Comparison of ENCODE assay signal across 13 cellular contexts in the genomic region with DNA sequence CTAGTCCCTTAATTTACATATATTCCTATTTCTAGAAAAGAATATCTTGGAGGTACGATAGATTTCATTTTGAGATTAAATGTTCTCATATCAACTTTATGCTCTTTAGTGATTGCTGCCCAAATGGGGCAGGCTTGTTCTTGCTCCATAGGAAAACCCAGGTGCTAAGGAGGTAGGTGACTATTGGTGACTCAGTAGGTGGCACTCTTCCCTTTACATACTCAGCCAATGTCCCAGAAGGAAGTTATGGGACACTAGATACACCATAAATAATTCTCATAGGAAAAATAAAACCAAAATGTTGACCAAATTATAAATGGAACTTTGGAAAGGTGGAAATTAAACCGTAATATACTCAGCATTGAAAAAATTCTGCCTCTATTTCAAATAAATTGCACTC. TPM values are rescaled to one million over a fixed set of nuclear protein-coding genes. Genes with fewer than 3 reads are reported as not detected.
DNase-seq lines count a peak whose midpoint lies in the region; ATAC-seq, FAIRE-seq and TF ChIP-seq lines count a peak whose summit lies in the region.
"Had no signal": no experiment of that assay in that cellular context is flagged by ENCODE, and none has a peak within 500 bp of the region (broad histone marks: within the 10 kb centered on the region; RNA-seq: fewer than 3 reads in every experiment).

No MANE protein-coding gene starts in this region.

- no peak overlapping the region for H3K4me3 Mint-ChIP-seq in H9
- H3K4me3 Mint-ChIP-seq in stimulated activated naive CD8-positive, alpha-beta T cell treated with anti-CD3 and anti-CD28 coated beads, Interleukin-15, amount 100 ng/mL, for 72 hours: no peak overlapping the region

- in situ Hi-C loops in Caki2 (cut with HindIII; ENCODE audit: low pct_unique_long_range_greater_than_20kb, low sequenced_read_pairs) (no loop called here), Panc1 (cut with HindIII; ENCODE audit: low pct_unique_long_range_greater_than_20kb, low sequenced_read_pairs) (no loop called here)

- POLR2A ChIA-PET in Panc1 (lab: Charles Lee): no interaction called here

- H3K18ac ChIP-seq in H9 (ENCODE audit: insufficient read length, low read depth, low read length): no peak overlapping the region

- H3K9me3 ChIP-seq in H9 (ENCODE audit: control insufficient read depth, low read depth, low read length): no peaks in the 10 kb centered on the region
- no peaks in the 10 kb centered on the region for H3K9me3 ChIP-seq in Panc1 (ENCODE audit: control insufficient read depth, insufficient read depth, low read depth, low read length)
- H3K9me3 ChIP-seq in pancreas: no peaks in the 10 kb centered on the region

- no peak overlapping the region for H3K27ac Mint-ChIP-seq in H9
- H3K27ac Mint-ChIP-seq in stimulated activated naive CD8-positive, alpha-beta T cell treated with anti-CD3 and anti-CD28 coated beads, Interleukin-15, amount 100 ng/mL, for 72 hours: no peak overlapping the region

- no peak overlapping the region for H3T11ph ChIP-seq in H9 (ENCODE audit: low read length)

- no peak overlapping the region for H3K4me2 ChIP-seq in H9 (ENCODE audit: insufficient read depth, insufficient read length, low read length)

- H2AFZ ChIP-seq in H9 (ENCODE audit: low read length): no peak overlapping the region

- no peaks in the 10 kb centered on the region for H3K79me2 ChIP-seq in H9 (ENCODE audit: insufficient read depth, low read length)

- CTCF ChIA-PET in Panc1 (lab: Charles Lee): interaction anchor here (0.7 kb wide), 1 partner anchor 238 kb away, joined by 3 read pairs; no protein-coding TSS in a partner anchor

- H2BK15ac ChIP-seq in H9 (ENCODE audit: low read depth, low read length): no peak overlapping the region

- WGBS in H9 (ENCODE audit: extremely low coverage, insufficient read length, low lambda C conversion rate): no CpG with 5 or more reads among the region's 2 CpGs
- WGBS in pancreas, 2 donors: 78 to 88% methylated on average over 2 of the region's 2 CpGs

- peaks cover 28 to 35% of the 10 kb centered on the region in 2 experiments for H3K4me1 Mint-ChIP-seq in H9
- peaks cover 23% of the 10 kb centered on the region for H3K4me1 Mint-ChIP-seq in stimulated activated naive CD8-positive, alpha-beta T cell treated with anti-CD3 and anti-CD28 coated beads, Interleukin-15, amount 100 ng/mL, for 72 hours

- no peak overlapping the region for H3K4me3 ChIP-seq in Panc1 (ENCODE audit: low read depth in 2 of 2, low read length in 2 of 2)
- no peak overlapping the region for H3K4me3 ChIP-seq in pancreas
- H3K4me3 ChIP-seq: cardiac muscle cell had no signal

- H3K27me3 Mint-ChIP-seq in H9 (ENCODE audit: low read depth): peaks cover 86% of the 10 kb centered on the region
- peaks cover 26% of the 10 kb centered on the region for H3K27me3 Mint-ChIP-seq in stimulated activated naive CD8-positive, alpha-beta T cell treated with anti-CD3 and anti-CD28 coated beads, Interleukin-15, amount 100 ng/mL, for 72 hours

- no peak overlapping the region for H3K27ac ChIP-seq in H9 (ENCODE audit: insufficient read length, low read depth, low read length)
- H3K27ac ChIP-seq in Panc1 (ENCODE audit: low read length): no peak overlapping the region
- H3K27ac ChIP-seq in pancreas: no peak overlapping the region
- H3K27ac ChIP-seq: cardiac muscle cell had no signal

- no peak overlapping the region for H3K14ac ChIP-seq in H9 (ENCODE audit: insufficient read depth, low read length)

- H3K4me1 ChIP-seq in H9 (ENCODE audit: insufficient read depth, low read length): peaks cover 6% of the 10 kb centered on the region; the same call in 1 of the 2 replicates
- peaks cover 65% of the 10 kb centered on the region for H3K4me1 ChIP-seq in Panc1 (ENCODE audit: control insufficient read depth, insufficient read depth, low read length)
- H3K4me1 ChIP-seq in pancreas: peaks cover 0 to 4% (median 0%) of the 10 kb centered on the region in 3 donors

- H4K8ac ChIP-seq in H9 (replicated peaks; ENCODE audit: insufficient read length, low read depth, low read length): no peak overlapping the region

- BruUV-seq in Panc1 (replicated peaks; lab: Mats Ljungman, UMichigan): no TSS peak

- no peak overlapping the region for H4K5ac ChIP-seq in H9 (ENCODE audit: insufficient read length, low read depth, low read length)

- H2BK120ac ChIP-seq in H9 (ENCODE audit: low read depth, low read length, poor library complexity, severe bottlenecking): no peak overlapping the region

- H3K79me1 ChIP-seq in H9 (ENCODE audit: insufficient read depth, low read depth, low read length, poor library complexity, severe bottlenecking): no peaks in the 10 kb centered on the region

- no peak overlapping the region for H3K23ac ChIP-seq in H9 (ENCODE audit: insufficient read length, low read depth, low read length)

- H3K36me3 Mint-ChIP-seq in H9 (ENCODE audit: insufficient read depth in 1 of 3, low read depth in 3 of 3): no peaks in the 10 kb centered on the region

- H2AK5ac ChIP-seq in H9 (ENCODE audit: insufficient read length, low read length): no peak overlapping the region

- no peak overlapping the region for H3K56ac ChIP-seq in H9 (ENCODE audit: insufficient read length, low read depth, low read length)

- no peak overlapping the region for H2BK20ac ChIP-seq in H9 (ENCODE audit: low read depth, low read length, poor library complexity, severe bottlenecking)

- no peak overlapping the region for H3K9ac ChIP-seq in H9 (ENCODE audit: extremely low read depth, insufficient read length, low read length)

- no peak overlapping the region for H2BK12ac ChIP-seq in H9 (ENCODE audit: insufficient read length, low read depth, low read length)

- no peak overlapping the region for H3K4ac ChIP-seq in H9 (ENCODE audit: low read depth, low read length)

- intact Hi-C loops in Panc1 (cut with micrococcal nuclease; ENCODE audit: unreplicated experiment) (no loop called here), pancreas (cut with DNase I) (no loop called here)

- no peak overlapping the region for H4K91ac ChIP-seq in H9 (ENCODE audit: insufficient read length, low read depth, low read length)

- no peak for ATAC-seq in Panc1
- ATAC-seq in stimulated activated naive CD8-positive, alpha-beta T cell treated with anti-CD3 and anti-CD28 coated beads, Interleukin-15, amount 100 ng/mL, for 72 hours: no peak
- no peak for ATAC-seq in pancreas

- H3K27me3 ChIP-seq in H9 (ENCODE audit: insufficient read depth, low read length): peaks cover 8% of the 10 kb centered on the region; the same call in 1 of the 2 replicates
- no peaks in the 10 kb centered on the region for H3K27me3 ChIP-seq in Panc1 (ENCODE audit: control insufficient read depth, insufficient read depth, low read length)
- H3K27me3 ChIP-seq in pancreas: peaks cover 0 to 14% (median 0%) of the 10 kb centered on the region in 4 donors

- no peak overlapping the region for H2BK5ac ChIP-seq in H9 (ENCODE audit: insufficient read length, low read length)

- H3K9me3 Mint-ChIP-seq in H9: no peaks in the 10 kb centered on the region; a peak in 1 of 5 replicates
- H3K9me3 Mint-ChIP-seq in stimulated activated naive CD8-positive, alpha-beta T cell treated with anti-CD3 and anti-CD28 coated beads, Interleukin-15, amount 100 ng/mL, for 72 hours: no peaks in the 10 kb centered on the region

- TF ChIP-seq CTCF in H9 (conservative IDR thresholded peaks at IDR 0.05) (peak; percentile 44; the same call in 2 of the 3 replicates), Panc1 (IDR thresholded peaks at IDR 0.05) (peak; percentile 77), pancreas (IDR thresholded peaks at IDR 0.05) (no peak)

- H3K36me3 ChIP-seq in Panc1 (ENCODE audit: control insufficient read depth, insufficient read depth, low read length) (no peaks in the 10 kb centered on the region), pancreas (no peaks in the 10 kb centered on the region)
- H3K36me3 ChIP-seq: cardiac muscle cell had no signal

- peaks cover 3% of the 10 kb centered on the region for H4K20me1 ChIP-seq in H9 (ENCODE audit: control insufficient read depth, insufficient read depth, insufficient read length)

- no peak for FAIRE-seq in pancreas (lab: Jason Lieb, UNC)

- DNase-seq in Caki2 (ENCODE audit: low read depth): peak; percentile 64
- DNase-seq in H9: no peak
- DNase-seq in Panc1 (ENCODE audit: low read depth, low spot score): peak; percentile 38
- peak; percentile 15 for DNase-seq in iPS-NIHi11 (ENCODE audit: low spot score)
- no peak for DNase-seq in stimulated activated naive CD8-positive, alpha-beta T cell treated with anti-CD3 and anti-CD28 coated beads, Interleukin-15, amount 100 ng/mL, for 72 hours
- no peak for DNase-seq in NCI-H774 (lab: John Stamatoyannopoulos, UW)
- DNase-seq in GM03348 (ENCODE audit: low spot score): no peak
- DNase-seq in pancreas: no peak
- DNase-seq: activated T-cell treated with anti-CD3 and anti-CD28 coated beads for 4 hours, foreskin melanocyte, NCI-H446 treated with DMSO at 0.1 percent for 48 hours, T-helper 9 cell had no signal

- H3K23me2 ChIP-seq in H9 (ENCODE audit: insufficient read length, low read depth, low read length, poor library complexity, severe bottlenecking): peaks cover 7% of the 10 kb centered on the region

RNA-seq across cellular contexts. Expression of a gene that starts 4.0 kb away (rescaled TPM):
- 43.8 and 49.3 TPM in 2 replicates for total RNA-seq in Caki2 (2014; rRNA removed; shearing (Covaris generic); ENCODE audit: low replicate concordance)
- total RNA-seq in H9 (2021) (1.9 and 3.2 TPM in 2 replicates), Panc1 (2021; ENCODE audit: unreplicated experiment) (66.8 TPM), pancreas (10 to 100 TPM in 1 of 6 donors, 1 to 10 TPM in 5; 3.7 to 16.3 (median 5.6) TPM)
- polyA plus RNA-seq in Panc1 (2012; ENCODE audit: insufficient read length): 45.7 TPM
- polyA plus RNA-seq in pancreas: 1 to 10 TPM; 2.9 to 3.0 TPM

Comparison
In these comparisons a context has a peak if more than half of its experiments do, and no peak if none do; other contexts are left out.
1. DNase-seq: peak in Caki2 (single experiment), Panc1 (single experiment) and iPS-NIHi11 (single experiment); none in H9 (single experiment), stimulated activated naive CD8-positive, alpha-beta T cell treated with anti-CD3 and anti-CD28 coated beads, Interleukin-15, amount 100 ng/mL, for 72 hours (0 of 2), NCI-H774 (single experiment), GM03348 (single experiment) and pancreas (0 of 6).
2. CTCF ChIP-seq: peak in H9 (single experiment) and Panc1 (single experiment); none in pancreas (0 of 4).